In the genomic region with DNA sequence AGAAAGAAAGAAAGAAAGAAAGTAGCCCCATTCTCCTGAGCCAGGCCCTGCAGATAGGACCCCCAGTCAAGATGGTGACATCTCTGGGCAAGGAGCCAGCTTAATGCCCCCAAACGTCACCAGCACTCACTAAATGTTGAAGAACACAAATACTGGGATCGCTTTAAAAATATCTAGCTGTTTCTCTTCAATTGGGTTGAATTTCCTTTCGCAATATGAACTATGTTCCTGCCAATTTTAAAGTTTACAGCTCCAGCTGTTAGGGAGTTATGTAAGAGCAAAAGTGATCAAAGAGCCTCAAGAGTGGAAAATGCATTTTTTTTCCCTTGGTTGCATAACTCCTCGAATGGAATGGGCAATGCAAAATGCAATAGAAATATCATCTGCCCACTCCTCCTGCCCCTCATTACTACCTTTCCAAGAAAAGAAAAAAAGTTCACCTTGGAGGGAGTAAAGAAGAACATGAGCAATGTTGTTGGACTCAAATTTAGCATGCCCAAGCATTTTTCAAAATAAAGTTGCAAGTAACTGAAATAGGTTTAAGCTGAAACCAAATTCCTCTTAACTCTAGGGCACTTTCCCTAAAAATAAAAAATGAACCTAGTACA, we compare ENCODE assay signal across 1 cellular context.
A peak's percentile ranks its signal among the peaks of the same experiment; 100 is the strongest.
TF ChIP-seq lines count a peak whose summit lies in the region.

No MANE protein-coding gene starts in this region.

TF ChIP-seq in HepG2, 621 proteins besides CTCF, POLR2A, EP300 and RAD21 (continued from another document and continues in another):
- TF ChIP-seq ZBTB44 (CRISPR knock-in tag; IDR thresholded peaks at IDR 0.05) (no peak), SOX6 (IDR thresholded peaks at IDR 0.05) (no peak), SOX6 (CRISPR knock-in tag; IDR thresholded peaks at IDR 0.05) (peak; percentile 74; the same call in 1 of the 2 replicates), HOMEZ (CRISPR knock-in tag; IDR thresholded peaks at IDR 0.05; ENCODE audit: low read depth) (peak; percentile 58; the same call in 1 of the 2 replicates), GZF1 (CRISPR knock-in tag; IDR thresholded peaks at IDR 0.05) (no peak), GATAD2A (CRISPR knock-in tag; IDR thresholded peaks at IDR 0.05) (peak; percentile 81), ZNF709 (CRISPR knock-in tag; IDR thresholded peaks at IDR 0.05) (no peak), BATF2 (CRISPR knock-in tag; IDR thresholded peaks at IDR 0.05) (no peak), TEF (CRISPR knock-in tag; IDR thresholded peaks at IDR 0.05) (peak; percentile 99), ZNF572 (CRISPR knock-in tag; IDR thresholded peaks at IDR 0.05) (no peak), CCDC6 (CRISPR knock-in tag; IDR thresholded peaks at IDR 0.05) (no peak), ZNF691 (CRISPR knock-in tag; IDR thresholded peaks at IDR 0.05; ENCODE audit: borderline replicate concordance, low read depth) (no peak), ZNF446 (CRISPR knock-in tag; IDR thresholded peaks at IDR 0.05) (no peak), MED1 (CRISPR knock-in tag; IDR thresholded peaks at IDR 0.05) (peak; percentile 73), GLI4 (CRISPR knock-in tag; IDR thresholded peaks at IDR 0.05; ENCODE audit: borderline replicate concordance) (no peak), ZFP62 (CRISPR knock-in tag; IDR thresholded peaks at IDR 0.05) (no peak), PHB2 (IDR thresholded peaks at IDR 0.05; ENCODE audit: partially characterized antibody) (no peak), NFYB (CRISPR knock-in tag; IDR thresholded peaks at IDR 0.05) (no peak), NFE2L1 (CRISPR knock-in tag; IDR thresholded peaks at IDR 0.05; ENCODE audit: borderline replicate concordance) (no peak), TCF7L2 (IDR thresholded peaks at IDR 0.05; ENCODE audit: low read depth, low read length) (peak; percentile 43; the same call in 1 of the 2 replicates), ZMAT5 (CRISPR knock-in tag; IDR thresholded peaks at IDR 0.05; ENCODE audit: borderline replicate concordance, low read depth) (no peak), PCBP1 (IDR thresholded peaks at IDR 0.05; ENCODE audit: borderline replicate concordance, low read depth, low read length) (no peak), SRY (CRISPR knock-in tag; IDR thresholded peaks at IDR 0.05) (no peak), ZBTB42 (CRISPR knock-in tag; IDR thresholded peaks at IDR 0.05) (0 out of 2 replicates have a peak, but pooled peaks have one; percentile 42), ZNF251 (CRISPR knock-in tag; IDR thresholded peaks at IDR 0.05) (no peak), ZNF720 (CRISPR knock-in tag; IDR thresholded peaks at IDR 0.05) (no peak), CAMTA2 (CRISPR knock-in tag; IDR thresholded peaks at IDR 0.05; ENCODE audit: borderline replicate concordance) (no peak), RNF2 (conservative IDR thresholded peaks at IDR 0.05; ENCODE audit: low read depth) (no peak), TAF15 (IDR thresholded peaks at IDR 0.05; ENCODE audit: low read depth, low read length, poor library complexity, severe bottlenecking) (no peak), PAF1 (CRISPR knock-in tag; IDR thresholded peaks at IDR 0.05) (no peak), FOXJ3 (CRISPR knock-in tag; IDR thresholded peaks at IDR 0.05; ENCODE audit: borderline replicate concordance) (peak; percentile 83; the same call in 1 of the 2 replicates), MIXL1 (CRISPR knock-in tag; IDR thresholded peaks at IDR 0.05) (peak; percentile 52; the same call in 1 of the 2 replicates), ZNF670 (CRISPR knock-in tag; IDR thresholded peaks at IDR 0.05; ENCODE audit: borderline replicate concordance) (no peak), ZNF513 (CRISPR knock-in tag; conservative IDR thresholded peaks at IDR 0.05) (no peak)
- TF ChIP-seq, protein P1, sequence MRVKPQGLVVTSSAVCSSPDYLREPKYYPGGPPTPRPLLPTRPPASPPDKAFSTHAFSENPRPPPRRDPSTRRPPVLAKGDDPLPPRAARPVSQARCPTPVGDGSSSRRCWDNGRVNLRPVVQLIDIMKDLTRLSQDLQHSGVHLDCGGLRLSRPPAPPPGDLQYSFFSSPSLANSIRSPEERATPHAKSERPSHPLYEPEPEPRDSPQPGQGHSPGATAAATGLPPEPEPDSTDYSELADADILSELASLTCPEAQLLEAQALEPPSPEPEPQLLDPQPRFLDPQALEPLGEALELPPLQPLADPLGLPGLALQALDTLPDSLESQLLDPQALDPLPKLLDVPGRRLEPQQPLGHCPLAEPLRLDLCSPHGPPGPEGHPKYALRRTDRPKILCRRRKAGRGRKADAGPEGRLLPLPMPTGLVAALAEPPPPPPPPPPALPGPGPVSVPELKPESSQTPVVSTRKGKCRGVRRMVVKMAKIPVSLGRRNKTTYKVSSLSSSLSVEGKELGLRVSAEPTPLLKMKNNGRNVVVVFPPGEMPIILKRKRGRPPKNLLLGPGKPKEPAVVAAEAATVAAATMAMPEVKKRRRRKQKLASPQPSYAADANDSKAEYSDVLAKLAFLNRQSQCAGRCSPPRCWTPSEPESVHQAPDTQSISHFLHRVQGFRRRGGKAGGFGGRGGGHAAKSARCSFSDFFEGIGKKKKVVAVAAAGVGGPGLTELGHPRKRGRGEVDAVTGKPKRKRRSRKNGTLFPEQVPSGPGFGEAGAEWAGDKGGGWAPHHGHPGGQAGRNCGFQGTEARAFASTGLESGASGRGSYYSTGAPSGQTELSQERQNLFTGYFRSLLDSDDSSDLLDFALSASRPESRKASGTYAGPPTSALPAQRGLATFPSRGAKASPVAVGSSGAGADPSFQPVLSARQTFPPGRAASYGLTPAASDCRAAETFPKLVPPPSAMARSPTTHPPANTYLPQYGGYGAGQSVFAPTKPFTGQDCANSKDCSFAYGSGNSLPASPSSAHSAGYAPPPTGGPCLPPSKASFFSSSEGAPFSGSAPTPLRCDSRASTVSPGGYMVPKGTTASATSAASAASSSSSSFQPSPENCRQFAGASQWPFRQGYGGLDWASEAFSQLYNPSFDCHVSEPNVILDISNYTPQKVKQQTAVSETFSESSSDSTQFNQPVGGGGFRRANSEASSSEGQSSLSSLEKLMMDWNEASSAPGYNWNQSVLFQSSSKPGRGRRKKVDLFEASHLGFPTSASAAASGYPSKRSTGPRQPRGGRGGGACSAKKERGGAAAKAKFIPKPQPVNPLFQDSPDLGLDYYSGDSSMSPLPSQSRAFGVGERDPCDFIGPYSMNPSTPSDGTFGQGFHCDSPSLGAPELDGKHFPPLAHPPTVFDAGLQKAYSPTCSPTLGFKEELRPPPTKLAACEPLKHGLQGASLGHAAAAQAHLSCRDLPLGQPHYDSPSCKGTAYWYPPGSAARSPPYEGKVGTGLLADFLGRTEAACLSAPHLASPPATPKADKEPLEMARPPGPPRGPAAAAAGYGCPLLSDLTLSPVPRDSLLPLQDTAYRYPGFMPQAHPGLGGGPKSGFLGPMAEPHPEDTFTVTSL (CRISPR knock-in tag; IDR thresholded peaks at IDR 0.05; ENCODE audit: borderline replicate concordance) = peak; percentile 92
- TF ChIP-seq, protein P2, sequence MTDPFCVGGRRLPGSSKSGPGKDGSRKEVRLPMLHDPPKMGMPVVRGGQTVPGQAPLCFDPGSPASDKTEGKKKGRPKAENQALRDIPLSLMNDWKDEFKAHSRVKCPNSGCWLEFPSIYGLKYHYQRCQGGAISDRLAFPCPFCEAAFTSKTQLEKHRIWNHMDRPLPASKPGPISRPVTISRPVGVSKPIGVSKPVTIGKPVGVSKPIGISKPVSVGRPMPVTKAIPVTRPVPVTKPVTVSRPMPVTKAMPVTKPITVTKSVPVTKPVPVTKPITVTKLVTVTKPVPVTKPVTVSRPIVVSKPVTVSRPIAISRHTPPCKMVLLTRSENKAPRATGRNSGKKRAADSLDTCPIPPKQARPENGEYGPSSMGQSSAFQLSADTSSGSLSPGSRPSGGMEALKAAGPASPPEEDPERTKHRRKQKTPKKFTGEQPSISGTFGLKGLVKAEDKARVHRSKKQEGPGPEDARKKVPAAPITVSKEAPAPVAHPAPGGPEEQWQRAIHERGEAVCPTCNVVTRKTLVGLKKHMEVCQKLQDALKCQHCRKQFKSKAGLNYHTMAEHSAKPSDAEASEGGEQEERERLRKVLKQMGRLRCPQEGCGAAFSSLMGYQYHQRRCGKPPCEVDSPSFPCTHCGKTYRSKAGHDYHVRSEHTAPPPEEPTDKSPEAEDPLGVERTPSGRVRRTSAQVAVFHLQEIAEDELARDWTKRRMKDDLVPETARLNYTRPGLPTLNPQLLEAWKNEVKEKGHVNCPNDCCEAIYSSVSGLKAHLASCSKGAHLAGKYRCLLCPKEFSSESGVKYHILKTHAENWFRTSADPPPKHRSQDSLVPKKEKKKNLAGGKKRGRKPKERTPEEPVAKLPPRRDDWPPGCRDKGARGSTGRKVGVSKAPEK (CRISPR knock-in tag; IDR thresholded peaks at IDR 0.05; ENCODE audit: borderline replicate concordance) = no peak
- TF ChIP-seq, protein P3, sequence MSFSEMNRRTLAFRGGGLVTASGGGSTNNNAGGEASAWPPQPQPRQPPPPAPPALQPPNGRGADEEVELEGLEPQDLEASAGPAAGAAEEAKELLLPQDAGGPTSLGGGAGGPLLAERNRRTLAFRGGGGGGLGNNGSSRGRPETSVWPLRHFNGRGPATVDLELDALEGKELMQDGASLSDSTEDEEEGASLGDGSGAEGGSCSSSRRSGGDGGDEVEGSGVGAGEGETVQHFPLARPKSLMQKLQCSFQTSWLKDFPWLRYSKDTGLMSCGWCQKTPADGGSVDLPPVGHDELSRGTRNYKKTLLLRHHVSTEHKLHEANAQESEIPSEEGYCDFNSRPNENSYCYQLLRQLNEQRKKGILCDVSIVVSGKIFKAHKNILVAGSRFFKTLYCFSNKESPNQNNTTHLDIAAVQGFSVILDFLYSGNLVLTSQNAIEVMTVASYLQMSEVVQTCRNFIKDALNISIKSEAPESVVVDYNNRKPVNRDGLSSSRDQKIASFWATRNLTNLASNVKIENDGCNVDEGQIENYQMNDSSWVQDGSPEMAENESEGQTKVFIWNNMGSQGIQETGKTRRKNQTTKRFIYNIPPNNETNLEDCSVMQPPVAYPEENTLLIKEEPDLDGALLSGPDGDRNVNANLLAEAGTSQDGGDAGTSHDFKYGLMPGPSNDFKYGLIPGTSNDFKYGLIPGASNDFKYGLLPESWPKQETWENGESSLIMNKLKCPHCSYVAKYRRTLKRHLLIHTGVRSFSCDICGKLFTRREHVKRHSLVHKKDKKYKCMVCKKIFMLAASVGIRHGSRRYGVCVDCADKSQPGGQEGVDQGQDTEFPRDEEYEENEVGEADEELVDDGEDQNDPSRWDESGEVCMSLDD (CRISPR knock-in tag; IDR thresholded peaks at IDR 0.05; ENCODE audit: borderline replicate concordance) = 0 out of 2 replicates have a peak, but pooled peaks have one; percentile 30
- TF ChIP-seq, protein P4, sequence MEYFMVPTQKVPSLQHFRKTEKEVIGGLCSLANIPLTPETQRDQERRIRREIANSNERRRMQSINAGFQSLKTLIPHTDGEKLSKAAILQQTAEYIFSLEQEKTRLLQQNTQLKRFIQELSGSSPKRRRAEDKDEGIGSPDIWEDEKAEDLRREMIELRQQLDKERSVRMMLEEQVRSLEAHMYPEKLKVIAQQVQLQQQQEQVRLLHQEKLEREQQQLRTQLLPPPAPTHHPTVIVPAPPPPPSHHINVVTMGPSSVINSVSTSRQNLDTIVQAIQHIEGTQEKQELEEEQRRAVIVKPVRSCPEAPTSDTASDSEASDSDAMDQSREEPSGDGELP (IDR thresholded peaks at IDR 0.05; ENCODE audit: borderline replicate concordance, low read depth) = peak; percentile 95
